ENCODE assay signal across 23 cellular contexts in the genomic region with DNA sequence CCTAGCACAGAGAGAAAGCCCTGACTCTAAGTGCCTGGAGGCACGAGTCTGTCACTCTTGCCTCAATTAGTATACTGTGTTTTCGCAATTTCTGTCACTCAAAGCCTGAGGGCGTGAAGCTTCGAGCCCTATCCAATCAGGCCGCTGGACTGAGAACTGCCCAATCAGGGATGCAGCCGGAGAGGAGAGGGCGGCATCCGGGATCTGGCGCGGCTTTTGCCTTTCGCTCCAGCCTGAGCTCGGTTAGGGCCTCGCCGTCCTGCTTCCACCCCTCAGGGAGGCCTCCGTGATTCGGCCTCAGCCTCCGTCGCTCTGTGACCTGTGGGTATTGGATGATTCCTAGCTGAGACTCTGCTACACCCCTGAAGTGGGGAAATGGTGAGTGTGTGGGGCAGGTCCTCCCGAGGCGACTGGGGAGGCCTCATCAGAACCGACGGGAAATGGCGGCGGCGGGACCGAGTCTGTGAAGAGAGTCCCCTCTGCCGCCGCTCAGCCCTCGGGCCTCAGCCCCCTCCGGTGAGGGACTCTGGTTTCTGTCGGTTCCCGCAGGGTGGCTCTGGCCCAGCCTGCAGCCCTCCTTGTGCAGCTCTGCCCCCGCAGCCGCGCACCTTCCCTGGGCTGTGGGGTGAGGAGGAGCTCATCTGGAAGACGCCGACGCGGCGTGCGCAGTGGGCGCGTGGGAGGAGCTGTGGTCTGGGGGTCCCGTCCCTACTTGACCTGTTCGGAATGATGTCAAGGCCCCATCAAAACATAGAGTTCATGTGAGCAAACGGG. TPM values are rescaled to one million over a fixed set of nuclear protein-coding genes. Genes with fewer than 3 reads are reported as not detected.
DNase-seq lines count a peak whose midpoint lies in the region; ATAC-seq, FAIRE-seq and TF ChIP-seq lines count a peak whose summit lies in the region.
"Had no signal": no experiment of that assay in that cellular context is flagged by ENCODE, and none has a peak within 500 bp of the region (broad histone marks: within the 10 kb centered on the region; RNA-seq: fewer than 3 reads in every experiment).

No MANE protein-coding gene starts in this region.

- no peak overlapping the region for H3K14ac ChIP-seq in H1 (ENCODE audit: insufficient read length)

- H2BK12ac ChIP-seq in H1 (ENCODE audit: low read depth, low read length), result no peak overlapping the region

- peaks cover 39% of the 10 kb centered on the region for H3K36me3 Mint-ChIP-seq in activated CD4-positive, alpha-beta T cell treated with anti-CD3 and anti-CD28 coated beads for 36 hours (ENCODE audit: low read depth)

- H4K8ac ChIP-seq in H1 (ENCODE audit: extremely low read depth, insufficient read depth, low read length), result peak overlapping the region; percentile 84; the same call in 1 of the 2 replicates

- no peaks in the 10 kb centered on the region for H3K79me1 ChIP-seq in H1 (ENCODE audit: low read depth, low read length)

- H2AFZ ChIP-seq in H1 (ENCODE audit: low read length), result no peak overlapping the region
- H2AFZ ChIP-seq: hepatocyte had no signal

- in situ Hi-C loops in ACHN (cut with HindIII; ENCODE audit: low pct_ligation_motif_present, low pct_unique_long_range_greater_than_20kb, low sequenced_read_pairs), result no loop called here

- TF ChIP-seq POLR2A in H1 (IDR thresholded peaks at IDR 0.05; ENCODE audit: control extremely low read depth in 1 of 2, low read depth in 2 of 2, low read length in 2 of 2), result no peak

- H3K9me3 Mint-ChIP-seq in activated CD4-positive, alpha-beta T cell treated with anti-CD3 and anti-CD28 coated beads for 36 hours (ENCODE audit: low read depth), result peaks cover 61% of the 10 kb centered on the region

- H3K27ac ChIP-seq in AG04450 (ENCODE audit: low read depth, low read length) (no peak overlapping the region), HUES48 (ENCODE audit: low read depth, low read length) (no peak overlapping the region), H1 (ENCODE audit: low read depth, low read length) (no peak overlapping the region)
- H3K27ac ChIP-seq: breast epithelium, coronary artery, hepatocyte, sigmoid colon, SK-N-MC had no signal

- H2BK20ac ChIP-seq in H1 (ENCODE audit: low read length), result no peak overlapping the region

- H4K91ac ChIP-seq in H1 (replicated peaks; ENCODE audit: insufficient read length, low read length), result no peak overlapping the region

- H3K27me3 Mint-ChIP-seq in activated CD4-positive, alpha-beta T cell treated with anti-CD3 and anti-CD28 coated beads for 36 hours, result no peaks in the 10 kb centered on the region
- H3K27me3 Mint-ChIP-seq: activated naive CD8-positive, alpha-beta T cell had no signal

- DNase-seq in AG04450 (ENCODE audit: low read depth, low spot score) (no peak), H1 (ENCODE audit: low read depth in 1 of 2, low spot score in 2 of 2) (no peak), left kidney (ENCODE audit: low read depth, low spot score) (peak; percentile 4), ACHN (no peak), SW 1271 (lab: John Stamatoyannopoulos, UW) (no peak)
- no peak for DNase-seq in activated CD4-positive, alpha-beta T cell treated with anti-CD3 and anti-CD28 coated beads for 36 hours
- DNase-seq: activated CD4-positive, CD25-positive, alpha-beta regulatory T cell treated with anti-CD3 and anti-CD28 coated beads, Interleukin-2, amount 50 U/mL, for 72 hours; midbrain; NCI-H1436; NCI-H526 treated with DMSO at 0.1 percent for 48 hours; RPMI8226; sigmoid colon had no signal

- no peaks in the 10 kb centered on the region for H4K20me1 ChIP-seq in H1 (replicated peaks in 1 of 2; ENCODE audit: control insufficient read depth in 1 of 2, insufficient read depth in 2 of 2, low read length in 2 of 2)

- H3K56ac ChIP-seq in H1 (replicated peaks; ENCODE audit: insufficient read length, low read depth, low read length), result no peak overlapping the region

- no peaks in the 10 kb centered on the region for H3K4me1 ChIP-seq in HUES48 (ENCODE audit: control insufficient read depth, insufficient read depth, low read length)
- H3K4me1 ChIP-seq in H1 (replicated peaks in 1 of 4; ENCODE audit: control insufficient read depth in 3 of 4, insufficient read depth in 4 of 4, low read length in 3 of 4), result no peaks in the 10 kb centered on the region
- H3K4me1 ChIP-seq: breast epithelium, sigmoid colon had no signal

- H3K36me3 ChIP-seq in HUES48 (ENCODE audit: control insufficient read depth, insufficient read depth, low read length), result no peaks in the 10 kb centered on the region
- no peaks in the 10 kb centered on the region; a peak in 1 of 8 replicates for H3K36me3 ChIP-seq in H1 (ENCODE audit: control insufficient read depth in 2 of 4, insufficient read depth in 4 of 4, low read length in 3 of 4)
- H3K36me3 ChIP-seq: breast epithelium had no signal

- H2AK5ac ChIP-seq in H1 (ENCODE audit: low read depth, low read length), result no peak overlapping the region

- peaks cover 4% of the 10 kb centered on the region for H3K4me1 Mint-ChIP-seq in activated CD4-positive, alpha-beta T cell treated with anti-CD3 and anti-CD28 coated beads for 36 hours
- H3K4me1 Mint-ChIP-seq: nephron had no signal

- no peak overlapping the region for H3K18ac ChIP-seq in H1 (ENCODE audit: extremely low read depth, low read length)

- WGBS in H1 (ENCODE audit: extremely low coverage in 1 of 2, insufficient coverage in 1 of 2, insufficient read length in 1 of 2, insufficient replicate concordance in 2 of 2, low coverage in 1 of 2, low lambda C conversion rate in 2 of 2, missing lambda C conversion rate in 1 of 2), 2 experiments, result 90% methylated on average over 39 of the region's 46 CpGs; no CpG with 5 or more reads in 1 of the 2 experiments

- ATAC-seq in GM21423 (IDR thresholded peaks at IDR 0.05; ENCODE audit: unreplicated experiment), result no peak
- no peak for ATAC-seq in activated CD4-positive, alpha-beta T cell treated with anti-CD3 and anti-CD28 coated beads for 36 hours
- ATAC-seq: HCT116 had no signal

- no peak overlapping the region for H3K4ac ChIP-seq in H1 (replicated peaks; ENCODE audit: insufficient read length, low read depth, low read length)

- TF ChIP-seq CTCF in AG04450 (IDR thresholded peaks at IDR 0.05; ENCODE audit: low read depth, low read length) (no peak), H1 (IDR thresholded peaks at IDR 0.05; ENCODE audit: control extremely low read depth in 1 of 3, insufficient read depth in 1 of 3, low read depth in 1 of 3, low read length in 3 of 3) (no peak)

- no peak for TF ChIP-seq EP300 in H1 (IDR thresholded peaks at IDR 0.05; ENCODE audit: borderline replicate concordance in 1 of 2, low read depth in 2 of 2, low read length in 2 of 2)

- H3K79me2 ChIP-seq in H1 (ENCODE audit: control insufficient read depth in 1 of 2, insufficient read depth in 2 of 2, low read length in 2 of 2), result no peaks in the 10 kb centered on the region
- H3K79me2 ChIP-seq: hepatocyte had no signal

- intact Hi-C loops in activated CD4-positive, alpha-beta T cell treated with anti-CD3 and anti-CD28 coated beads for 36 hours (cut with DNase I, micrococcal nuclease), result no loop called here

- 0 out of 2 replicates have a peak overlapping the region, but pooled peaks have one; percentile 10 for H3K4me3 ChIP-seq in AG04450 (ENCODE audit: low read depth, low read length)
- peak overlapping the region; percentile 44 for H3K4me3 ChIP-seq in HUES48 (ENCODE audit: low read depth, low read length)
- peak overlapping the region in 2 of 4 experiments; percentile 37 to 80; a peak in 2 of 8 replicates for H3K4me3 ChIP-seq in H1 (ENCODE audit: extremely low read depth in 1 of 4, insufficient read depth in 2 of 4, low read depth in 3 of 4, low read length in 4 of 4)
- H3K4me3 ChIP-seq: coronary artery, hepatocyte, sigmoid colon, SK-N-MC had no signal

- peak overlapping the region; percentile 60; the same call in 1 of the 2 replicates for H2BK5ac ChIP-seq in H1 (ENCODE audit: low read depth, low read length)

- no peak overlapping the region for H3K23ac ChIP-seq in H1 (ENCODE audit: insufficient read length)

- no peaks in the 10 kb centered on the region for H3K23me2 ChIP-seq in H1 (ENCODE audit: low read depth, low read length)

- H3K4me2 ChIP-seq in H1 (ENCODE audit: insufficient read depth in 1 of 2, low read depth in 2 of 2, low read length in 2 of 2), result peak overlapping the region in 1 of 2 experiments; percentile 63; a peak in 1 of 4 replicates
- H3K4me2 ChIP-seq: hepatocyte had no signal

- POLR2A ChIA-PET in AG04450 (lab: Yijun Ruan, JAX) (no interaction called here), H1 (lab: Charles Lee; ENCODE audit: partially characterized antibody) (no interaction called here)
- POLR2A ChIA-PET in activated CD4-positive, alpha-beta T cell treated with anti-CD3 and anti-CD28 coated beads for 36 hours (lab: Charles Lee), result no interaction called here

- CTCF ChIA-PET in AG04450 (lab: Charles Lee) (no interaction called here), H1 (lab: Charles Lee; ENCODE audit: partially characterized antibody) (interaction anchor here (1.0 kb wide), 1 partner anchor 127 kb away, joined by 4 read pairs; no protein-coding TSS in a partner anchor)
- CTCF ChIA-PET in activated CD4-positive, alpha-beta T cell treated with anti-CD3 and anti-CD28 coated beads for 36 hours (lab: Charles Lee), result no interaction called here

- no peak overlapping the region for H2BK15ac ChIP-seq in H1 (ENCODE audit: low read length)

- FAIRE-seq in H1 (lab: Jason Lieb, UNC), result no peak
- FAIRE-seq: endometrium, GM12892 had no signal

- H2BK120ac ChIP-seq in H1 (replicated peaks; ENCODE audit: low read depth, low read length), result no peak overlapping the region

- no peak for TF ChIP-seq RAD21 in H1 (IDR thresholded peaks at IDR 0.05 in 1 of 2, conservative IDR thresholded peaks at IDR 0.05 in 1 of 2; ENCODE audit: low read depth in 2 of 2, low read length in 2 of 2)

- H3K9me3 ChIP-seq in AG04450 (ENCODE audit: control insufficient read depth, insufficient read depth, low read length) (peaks cover 64% of the 10 kb centered on the region), HUES48 (ENCODE audit: control insufficient read depth, insufficient read depth, low read length) (peaks cover 55% of the 10 kb centered on the region), H1 (ENCODE audit: insufficient read depth in 2 of 2, low read depth in 1 of 2, low read length in 1 of 2) (peaks cover 37 to 57% of the 10 kb centered on the region in 2 experiments)

- H3K9ac ChIP-seq in HUES48 (ENCODE audit: low read depth, low read length), result no peak overlapping the region
- peak overlapping the region in 1 of 4 experiments; percentile 78; a peak in 1 of 7 replicates for H3K9ac ChIP-seq in H1 (replicated peaks in 1 of 4; ENCODE audit: extremely low read depth in 1 of 4, low read depth in 3 of 4, low read length in 3 of 4)

- no peak overlapping the region for H3K27ac Mint-ChIP-seq in activated CD4-positive, alpha-beta T cell treated with anti-CD3 and anti-CD28 coated beads for 36 hours
- H3K27ac Mint-ChIP-seq: activated naive CD8-positive, alpha-beta T cell; nephron had no signal

- H4K5ac ChIP-seq in H1 (ENCODE audit: insufficient read length, low read depth, low read length), result no peak overlapping the region

- H3K27me3 ChIP-seq in AG04450 (ENCODE audit: control insufficient read depth, insufficient read depth, low read length), result no peaks in the 10 kb centered on the region
- H3K27me3 ChIP-seq in HUES48 (ENCODE audit: control insufficient read depth, insufficient read depth, low read length), result no peaks in the 10 kb centered on the region
- H3K27me3 ChIP-seq in H1 (replicated peaks in 1 of 4; ENCODE audit: control insufficient read depth in 3 of 4, extremely low read depth in 1 of 4, insufficient read depth in 3 of 4, low read length in 3 of 4), result no peaks in the 10 kb centered on the region
- H3K27me3 ChIP-seq: breast epithelium, hepatocyte, sigmoid colon had no signal

- no peak overlapping the region for H3K4me3 Mint-ChIP-seq in activated CD4-positive, alpha-beta T cell treated with anti-CD3 and anti-CD28 coated beads for 36 hours
- H3K4me3 Mint-ChIP-seq: activated naive CD8-positive, alpha-beta T cell; nephron had no signal

RNA-seq across cellular contexts. Expression of gene ZNF141, which starts 48.5 kb away (rescaled TPM):
- polyA plus RNA-seq in AG04450 (2011; rRNA removed) (4.3 and 4.7 TPM in 2 replicates), H1 (2011; rRNA removed) (5.0 and 8.5 TPM in 2 replicates)
- 7.1 and 9.1 TPM in 2 replicates for polyA minus RNA-seq in AG04450 (2011; rRNA and poly(A)+ RNA removed)
- 45.9 and 50.8 TPM in 2 replicates for total RNA-seq in H1 (2021; fragmentation: NEBNext Ultra II Directional; extraction: Animal tissue kit (Norgen Biotek cat#: 25700))
- 10.1 TPM for polyA plus RNA-seq in H1 (2011; cell fraction: cytosol; rRNA removed)
- 15.0 TPM for polyA plus RNA-seq in H1 (2011; cell fraction: nucleus; rRNA removed)
- 9.4 to 26.8 TPM (median 15.3 TPM) in 4 replicates for polyA plus RNA-seq in H1 (2012, experiment 1 of 2)
- polyA plus RNA-seq in H1 (2012, experiment 2 of 2), result 1.6 TPM
- polyA plus RNA-seq in H1 (2013, experiment 1 of 2), result 30.8 TPM
- polyA plus RNA-seq in H1 (2013, experiment 2 of 2), result 27.7 TPM
- 38.2 and 46.9 TPM in 2 replicates for polyA minus RNA-seq in H1 (2011; rRNA and poly(A)+ RNA removed)
- polyA minus RNA-seq in H1 (2011; cell fraction: cytosol; rRNA and poly(A)+ RNA removed), result 20.7 TPM
- polyA minus RNA-seq in H1 (2011; cell fraction: nucleus; rRNA and poly(A)+ RNA removed), result 99.1 TPM
- total RNA-seq in activated CD4-positive, alpha-beta T cell treated with anti-CD3 and anti-CD28 coated beads for 36 hours, result 10 to 100 TPM; 26.5 to 35.3 TPM
